In the genomic region with DNA sequence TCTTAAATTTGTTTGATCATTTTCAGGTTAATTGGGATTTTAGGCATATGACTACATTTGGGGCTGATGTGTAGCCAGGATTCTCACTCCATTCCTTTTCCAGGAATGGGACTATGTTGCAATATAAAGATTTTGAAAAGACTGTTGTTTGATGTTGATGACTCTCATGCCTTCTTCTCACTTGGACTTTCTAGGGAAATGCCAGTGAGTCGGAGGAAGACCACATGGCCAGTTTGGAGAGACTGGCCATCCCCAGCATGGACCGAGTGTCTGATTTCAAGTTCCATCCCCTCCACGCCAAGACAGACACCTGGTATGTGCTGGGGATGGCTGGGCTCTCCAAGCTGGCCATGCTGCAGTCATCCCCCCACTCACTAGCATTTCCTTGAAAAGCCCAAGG, we compare ENCODE assay signal across 26 cellular contexts. TPM values are rescaled to one million over a fixed set of nuclear protein-coding genes. Genes with fewer than 3 reads are reported as not detected.
"Had no signal": no experiment of that assay in that cellular context is flagged by ENCODE, and none has a peak within 500 bp of the region (broad histone marks: within the 10 kb centered on the region; RNA-seq: fewer than 3 reads in every experiment).

No MANE protein-coding gene starts in this region.

- H3K36me3 Mint-ChIP-seq: activated naive CD8-positive, alpha-beta T cell treated with anti-CD3 and anti-CD28 coated beads, Interleukin-2, amount 10 ng/mL, durations not matched to agents 7 days and 5 days; memory B cell; WTC11 had no signal

- ATAC-seq: gastrocnemius medialis, heart left ventricle, left colon, mucosa of descending colon, sciatic nerve, WTC11 had no signal

- H3K27ac Mint-ChIP-seq: activated naive CD8-positive, alpha-beta T cell treated with anti-CD3 and anti-CD28 coated beads, Interleukin-2, amount 10 ng/mL, durations not matched to agents 7 days and 5 days; memory B cell; nephron progenitor cell; WTC11 had no signal

- H3K4me3 Mint-ChIP-seq: activated naive CD8-positive, alpha-beta T cell treated with anti-CD3 and anti-CD28 coated beads, Interleukin-2, amount 10 ng/mL, durations not matched to agents 7 days and 5 days; memory B cell; nephron progenitor cell; WTC11 had no signal

- H3K9me3 Mint-ChIP-seq: activated naive CD8-positive, alpha-beta T cell treated with anti-CD3 and anti-CD28 coated beads, Interleukin-2, amount 10 ng/mL, durations not matched to agents 7 days and 5 days; memory B cell; nephron progenitor cell; WTC11 had no signal

- DNase-seq: activated naive CD4-positive, alpha-beta T cell treated with Interleukin-2 at 50 U/mL for 16 hours; activated naive CD8-positive, alpha-beta T cell treated with anti-CD3 and anti-CD28 coated beads, Interleukin-2, amount 10 ng/mL, durations not matched to agents 7 days and 5 days; activated T-cell treated with anti-CD3 and anti-CD28 coated beads, Interleukin-2, amount 50 U/mL, for 48 hours; amniotic stem cell; gastrocnemius medialis; heart left ventricle; islet precursor cell; left colon; mucosa of descending colon; nephron progenitor cell; nucleus accumbens; posterior cingulate gyrus; stimulated activated CD4-positive, alpha-beta T cell treated with anti-CD3 and anti-CD28 coated beads, Interleukin-2, amount 100 ng/mL, for 48 hours; stimulated activated CD8-positive, alpha-beta memory T cell treated with anti-CD3 and anti-CD28 coated beads, Interleukin-4, amount 100 ng/mL, for 48 hours; stimulated activated naive CD4-positive, alpha-beta T cell; T-helper 9 cell; testis; trophoblast cell had no signal

RNA-seq across cellular contexts. Expression of a gene that starts 27.3 kb away (rescaled TPM):
- total RNA-seq: activated naive CD8-positive, alpha-beta T cell treated with anti-CD3 and anti-CD28 coated beads, Interleukin-2, amount 10 ng/mL, durations not matched to agents 7 days and 5 days; fibroblast of lung; left colon; lower leg skin; mucosa of descending colon; sciatic nerve; T-helper 1 cell treated with Interleukin-12 subunit alpha and Interleukin-12 subunit beta and Interleukin-4 antibody, amounts not matched to agents 30 ng/mL and 1 ng/mL, for 36 hours had no signal

RNA-seq across cellular contexts. Expression of a gene that starts 42.7 kb away (rescaled TPM):
- total RNA-seq: activated naive CD8-positive, alpha-beta T cell treated with anti-CD3 and anti-CD28 coated beads, Interleukin-2, amount 10 ng/mL, durations not matched to agents 7 days and 5 days; epithelial cell of proximal tubule; fibroblast of lung; gastrocnemius medialis; heart left ventricle; left colon; lower leg skin; mucosa of descending colon; sciatic nerve; T-helper 1 cell treated with Interleukin-12 subunit alpha and Interleukin-12 subunit beta and Interleukin-4 antibody, amounts not matched to agents 30 ng/mL and 1 ng/mL, for 36 hours; vagina; WTC11 had no signal
